In genomic region chr17:12242390-12242954, GRCh38 we compare ENCODE assay signal across 20 cellular contexts.
"Had no signal": no experiment of that assay in that cellular context is flagged by ENCODE, and none has a peak within 500 bp of the region (broad histone marks: within the 10 kb centered on the region; RNA-seq: fewer than 3 reads in every experiment).

No MANE protein-coding gene starts in this region.

- DNase-seq: activated CD4-positive, alpha-beta T cell treated with anti-CD3 and anti-CD28 coated beads for 1 hour; activated CD8-positive, alpha-beta memory T cell treated with anti-CD3 and anti-CD28 coated beads for 24 hours; activated CD8-positive, alpha-beta memory T cell treated with anti-CD3 and anti-CD28 coated beads, Interleukin-2, amount 50 U/mL, for 48 hours; activated gamma-delta T cell; activated T-cell treated with anti-CD3 and anti-CD28 coated beads, Interleukin-2, amount 50 U/mL, for 72 hours; adrenal gland; effector memory CD8-positive, alpha-beta T cell; foreskin melanocyte; kidney; left ventricle myocardium inferior; mammary epithelial cell; midbrain; naive B cell; right lobe of liver; stimulated activated CD4-positive, alpha-beta T cell treated with anti-CD3 and anti-CD28 coated beads, Interleukin-4, amount 100 ng/mL, for 24 hours; WERI-Rb-1 had no signal

- H3K36me3 ChIP-seq: adrenal gland, left ventricle myocardium inferior, neural progenitor cell, right lobe of liver, WERI-Rb-1 had no signal

- H3K4me3 ChIP-seq: adrenal gland, left ventricle myocardium inferior, neural progenitor cell, right lobe of liver had no signal

- ATAC-seq: activated T-cell treated with anti-CD3 and anti-CD28 coated beads, Interleukin-2, amount 50 U/mL, for 72 hours; effector memory CD8-positive, alpha-beta T cell; right lobe of liver had no signal

- H3K9ac ChIP-seq: neural progenitor cell had no signal

- H3K9me3 ChIP-seq: adrenal gland, left ventricle myocardium inferior, right lobe of liver had no signal

- H3K27ac ChIP-seq: adrenal gland, left ventricle myocardium inferior, neural progenitor cell, right lobe of liver, WERI-Rb-1 had no signal

- H3K27ac Mint-ChIP-seq: activated naive CD4-positive, alpha-beta T cell treated with anti-CD3 and anti-CD28 coated beads, Interleukin-2, amount 50 U/mL, for 24 hours; activated T-cell treated with anti-CD3 and anti-CD28 coated beads, Interleukin-2, amount 50 U/mL, for 72 hours; effector memory CD8-positive, alpha-beta T cell; naive B cell; neural progenitor cell; stimulated activated memory B cell treated with anti-CD40 and anti-IgM and Interleukin-4, amounts not matched to agents 10 μg/mL and 1 μg/mL and 100 μg/mL, for 72 hours; T-helper 1 cell treated with Interleukin-12 subunit alpha and Interleukin-12 subunit beta and Interleukin-4 antibody, amounts not matched to agents 30 μg/mL and 1 μg/mL, for 36 hours had no signal

- H3K9me3 Mint-ChIP-seq: activated naive CD4-positive, alpha-beta T cell treated with anti-CD3 and anti-CD28 coated beads, Interleukin-2, amount 50 U/mL, for 24 hours; activated T-cell treated with anti-CD3 and anti-CD28 coated beads, Interleukin-2, amount 50 U/mL, for 72 hours; effector memory CD8-positive, alpha-beta T cell; neural progenitor cell; stimulated activated memory B cell treated with anti-CD40 and anti-IgM and Interleukin-4, amounts not matched to agents 10 μg/mL and 1 μg/mL and 100 μg/mL, for 72 hours; T-helper 1 cell treated with Interleukin-12 subunit alpha and Interleukin-12 subunit beta and Interleukin-4 antibody, amounts not matched to agents 30 μg/mL and 1 μg/mL, for 36 hours had no signal

- H3K27me3 ChIP-seq: adrenal gland, neural progenitor cell, right lobe of liver had no signal

- H3K4me1 Mint-ChIP-seq: activated naive CD4-positive, alpha-beta T cell treated with anti-CD3 and anti-CD28 coated beads, Interleukin-2, amount 50 U/mL, for 24 hours; naive B cell; stimulated activated memory B cell treated with anti-CD40 and anti-IgM and Interleukin-4, amounts not matched to agents 10 μg/mL and 1 μg/mL and 100 μg/mL, for 72 hours had no signal

- H3K4me2 ChIP-seq: neural progenitor cell had no signal

- H3K27me3 Mint-ChIP-seq: naive B cell; stimulated activated memory B cell treated with anti-CD40 and anti-IgM and Interleukin-4, amounts not matched to agents 10 μg/mL and 1 μg/mL and 100 μg/mL, for 72 hours had no signal

- H2AFZ ChIP-seq: neural progenitor cell had no signal

- H3K36me3 Mint-ChIP-seq: activated naive CD4-positive, alpha-beta T cell treated with anti-CD3 and anti-CD28 coated beads, Interleukin-2, amount 50 U/mL, for 24 hours; naive B cell; neural progenitor cell; stimulated activated memory B cell treated with anti-CD40 and anti-IgM and Interleukin-4, amounts not matched to agents 10 μg/mL and 1 μg/mL and 100 μg/mL, for 72 hours had no signal

- H3K4me3 Mint-ChIP-seq: activated naive CD4-positive, alpha-beta T cell treated with anti-CD3 and anti-CD28 coated beads, Interleukin-2, amount 50 U/mL, for 24 hours; activated T-cell treated with anti-CD3 and anti-CD28 coated beads, Interleukin-2, amount 50 U/mL, for 72 hours; effector memory CD8-positive, alpha-beta T cell; naive B cell; neural progenitor cell; stimulated activated memory B cell treated with anti-CD40 and anti-IgM and Interleukin-4, amounts not matched to agents 10 μg/mL and 1 μg/mL and 100 μg/mL, for 72 hours; T-helper 1 cell treated with Interleukin-12 subunit alpha and Interleukin-12 subunit beta and Interleukin-4 antibody, amounts not matched to agents 30 μg/mL and 1 μg/mL, for 36 hours had no signal

- FAIRE-seq: kidney had no signal

- H3K4me1 ChIP-seq: adrenal gland, left ventricle myocardium inferior, neural progenitor cell, right lobe of liver had no signal
